26 cellular contexts compared by ENCODE assay signal in the genomic region with DNA sequence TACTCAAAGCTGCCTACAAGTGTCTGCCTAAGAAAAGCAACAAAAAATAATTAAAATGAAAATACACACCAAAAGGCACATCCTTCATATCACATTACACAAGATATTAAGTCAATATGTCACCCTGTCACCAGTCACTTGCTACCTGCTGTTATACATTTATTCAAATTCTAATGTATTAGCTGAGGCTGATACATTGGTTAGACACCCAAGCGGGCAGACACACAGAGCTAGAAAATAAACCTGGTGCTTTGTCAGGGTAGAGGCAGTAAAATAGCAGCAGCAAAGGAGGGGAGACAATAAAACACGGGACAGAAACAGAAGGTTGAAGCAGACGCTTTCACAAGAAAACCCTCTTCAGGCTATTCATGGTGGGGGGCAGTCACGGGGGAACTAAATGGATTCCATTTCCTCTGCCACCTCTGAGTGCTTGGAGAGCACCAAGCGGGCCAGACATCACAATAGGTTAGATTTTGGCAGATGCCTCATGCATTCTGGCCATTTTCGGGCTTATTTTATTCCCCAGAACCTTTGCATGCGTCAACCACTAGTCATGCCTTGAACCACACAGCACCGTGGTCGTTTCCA.
A peak's percentile ranks its signal among the peaks of the same experiment; 100 is the strongest.
DNase-seq lines count a peak whose midpoint lies in the region; TF ChIP-seq lines count a peak whose summit lies in the region.
"Had no signal": no experiment of that assay in that cellular context is flagged by ENCODE, and none has a peak within 500 bp of the region (broad histone marks: within the 10 kb centered on the region; RNA-seq: fewer than 3 reads in every experiment).

No MANE protein-coding gene starts in this region.

- no peaks in the 10 kb centered on the region for H4K20me1 ChIP-seq in neural cell (ENCODE audit: insufficient read depth)

- DNase-seq in DMS 273 (lab: John Stamatoyannopoulos, UW; ENCODE audit: unreplicated experiment), result peak; percentile 8
- DNase-seq in DMS 273 treated with DMSO at 0.1 percent for 48 hours (lab: John Stamatoyannopoulos, UW), result no peak
- peak; percentile 77 for DNase-seq in NCI-H146 treated with DMSO at 0.1 percent for 48 hours (lab: John Stamatoyannopoulos, UW; ENCODE audit: unreplicated experiment)
- peak; percentile 69 for DNase-seq in cerebellar cortex (ENCODE audit: low spot score)
- DNase-seq in NOMO-1 treated with DMSO at 0.1 percent for 48 hours (lab: John Stamatoyannopoulos, UW; ENCODE audit: unreplicated experiment), result no peak
- no peak for DNase-seq in stimulated activated CD4-positive, alpha-beta T cell treated with anti-CD3 and anti-CD28 coated beads, Interleukin-12 subunit alpha, Interleukin-12 subunit beta, amount 100 ng/mL, for 4 hours
- no peak for DNase-seq in erythroblast (lab: John Stamatoyannopoulos, UW)
- DNase-seq: activated CD4-positive, alpha-beta T cell treated with anti-CD3 and anti-CD28 coated beads for 36 hours; activated effector memory CD4-positive, alpha-beta T cell treated with Interleukin-2 at 50 U/mL for 16 hours; activated T-cell treated with anti-CD3 and anti-CD28 coated beads for 4 hours; anterior cingulate cortex; CD4-positive, CD25-positive, alpha-beta regulatory T cell; cortex of kidney; effector memory CD8-positive, alpha-beta T cell; EL; esophagus squamous epithelium; IMR-90; NCI-H345; psoas muscle; SHP77; sigmoid colon; stimulated activated CD4-positive, alpha-beta T cell treated with anti-CD3 and anti-CD28 coated beads, Interleukin-4, amount 100 ng/mL, for 4 hours; upper lobe of right lung had no signal

- peak overlapping the region; percentile 6 for H2AFZ ChIP-seq in neural cell (ENCODE audit: low read depth, low read length)
- H2AFZ ChIP-seq: hepatocyte had no signal

- no peak for TF ChIP-seq POLR2A in erythroblast (IDR thresholded peaks at IDR 0.05; ENCODE audit: low read length)

- H3K9me3 ChIP-seq in neural cell (ENCODE audit: low read length), result no peaks in the 10 kb centered on the region
- H3K9me3 ChIP-seq: esophagus squamous epithelium, psoas muscle, sigmoid colon, upper lobe of right lung had no signal

- peak overlapping the region; percentile 34 for H3K4me3 ChIP-seq in neural cell (ENCODE audit: low read length)
- H3K4me3 ChIP-seq: esophagus squamous epithelium, hepatocyte, psoas muscle, sigmoid colon, upper lobe of right lung had no signal

- no peaks in the 10 kb centered on the region for H3F3A ChIP-seq in neural cell (ENCODE audit: insufficient read depth, low read length, poor library complexity, severe bottlenecking)

- no peak overlapping the region for H3K27ac ChIP-seq in neural cell (ENCODE audit: low read length)
- H3K27ac ChIP-seq: 22Rv1, esophagus squamous epithelium, hepatocyte, psoas muscle, sigmoid colon, upper lobe of right lung had no signal

- H3K79me2 ChIP-seq in neural cell (replicated peaks; ENCODE audit: insufficient read depth, low read length), result no peaks in the 10 kb centered on the region
- H3K79me2 ChIP-seq: hepatocyte had no signal

- TF ChIP-seq RAD21 in neural cell (conservative IDR thresholded peaks at IDR 0.05), result no peak

- no peaks in the 10 kb centered on the region for H3K36me3 ChIP-seq in neural cell (ENCODE audit: insufficient read depth, low read length)
- H3K36me3 ChIP-seq: esophagus squamous epithelium, sigmoid colon, upper lobe of right lung had no signal

- no peak for TF ChIP-seq CTCF in neural cell (IDR thresholded peaks at IDR 0.05; ENCODE audit: poor library complexity, severe bottlenecking)

- H3K27me3 ChIP-seq in neural cell (ENCODE audit: insufficient read depth, low read depth, low read length), result no peaks in the 10 kb centered on the region
- H3K27me3 ChIP-seq: esophagus squamous epithelium, sigmoid colon, upper lobe of right lung had no signal

- TF ChIP-seq EP300 in neural cell (conservative IDR thresholded peaks at IDR 0.05; ENCODE audit: poor library complexity, severe bottlenecking), result peak; percentile 73

- H3K4me2 ChIP-seq in neural cell (ENCODE audit: low read length), result peak overlapping the region; percentile 43
- H3K4me2 ChIP-seq: hepatocyte had no signal

- H3K9me2 ChIP-seq in neural cell (ENCODE audit: insufficient read depth, low read length), result no peaks in the 10 kb centered on the region

- no peak overlapping the region for H3K9ac ChIP-seq in neural cell (ENCODE audit: low read length)

TF ChIP-seq in neural cell, 6 proteins besides CTCF, POLR2A, EP300 and RAD21:
- TF ChIP-seq, protein P1, sequence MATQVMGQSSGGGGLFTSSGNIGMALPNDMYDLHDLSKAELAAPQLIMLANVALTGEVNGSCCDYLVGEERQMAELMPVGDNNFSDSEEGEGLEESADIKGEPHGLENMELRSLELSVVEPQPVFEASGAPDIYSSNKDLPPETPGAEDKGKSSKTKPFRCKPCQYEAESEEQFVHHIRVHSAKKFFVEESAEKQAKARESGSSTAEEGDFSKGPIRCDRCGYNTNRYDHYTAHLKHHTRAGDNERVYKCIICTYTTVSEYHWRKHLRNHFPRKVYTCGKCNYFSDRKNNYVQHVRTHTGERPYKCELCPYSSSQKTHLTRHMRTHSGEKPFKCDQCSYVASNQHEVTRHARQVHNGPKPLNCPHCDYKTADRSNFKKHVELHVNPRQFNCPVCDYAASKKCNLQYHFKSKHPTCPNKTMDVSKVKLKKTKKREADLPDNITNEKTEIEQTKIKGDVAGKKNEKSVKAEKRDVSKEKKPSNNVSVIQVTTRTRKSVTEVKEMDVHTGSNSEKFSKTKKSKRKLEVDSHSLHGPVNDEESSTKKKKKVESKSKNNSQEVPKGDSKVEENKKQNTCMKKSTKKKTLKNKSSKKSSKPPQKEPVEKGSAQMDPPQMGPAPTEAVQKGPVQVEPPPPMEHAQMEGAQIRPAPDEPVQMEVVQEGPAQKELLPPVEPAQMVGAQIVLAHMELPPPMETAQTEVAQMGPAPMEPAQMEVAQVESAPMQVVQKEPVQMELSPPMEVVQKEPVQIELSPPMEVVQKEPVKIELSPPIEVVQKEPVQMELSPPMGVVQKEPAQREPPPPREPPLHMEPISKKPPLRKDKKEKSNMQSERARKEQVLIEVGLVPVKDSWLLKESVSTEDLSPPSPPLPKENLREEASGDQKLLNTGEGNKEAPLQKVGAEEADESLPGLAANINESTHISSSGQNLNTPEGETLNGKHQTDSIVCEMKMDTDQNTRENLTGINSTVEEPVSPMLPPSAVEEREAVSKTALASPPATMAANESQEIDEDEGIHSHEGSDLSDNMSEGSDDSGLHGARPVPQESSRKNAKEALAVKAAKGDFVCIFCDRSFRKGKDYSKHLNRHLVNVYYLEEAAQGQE (IDR thresholded peaks at IDR 0.05; ENCODE audit: borderline replicate concordance), result no peak
- TF ChIP-seq POLR2AphosphoS5 (IDR thresholded peaks at IDR 0.05), result peak; percentile 66
- TF ChIP-seq EZH2 (IDR thresholded peaks at IDR 0.05; ENCODE audit: borderline replicate concordance, insufficient read depth, low read length, poor library complexity, severe bottlenecking), result no peak
- no peak for TF ChIP-seq SMC3 (conservative IDR thresholded peaks at IDR 0.05; ENCODE audit: poor library complexity)
- no peak for TF ChIP-seq TAF1 (IDR thresholded peaks at IDR 0.05; ENCODE audit: low read depth)
- no peak for TF ChIP-seq MXI1 (conservative IDR thresholded peaks at IDR 0.05; ENCODE audit: poor library complexity, severe bottlenecking)
TF ChIP-seq in neural cell: peak in this region for 1.

Comparison
In these comparisons a context has a peak if more than half of its experiments do, and no peak if none do; other contexts are left out.
1. DNase-seq: peak in DMS 273 (single experiment), NCI-H146 treated with DMSO at 0.1 percent for 48 hours (single experiment) and cerebellar cortex (single experiment); none in DMS 273 treated with DMSO at 0.1 percent for 48 hours (single experiment), NOMO-1 treated with DMSO at 0.1 percent for 48 hours (single experiment), stimulated activated CD4-positive, alpha-beta T cell treated with anti-CD3 and anti-CD28 coated beads, Interleukin-12 subunit alpha, Interleukin-12 subunit beta, amount 100 ng/mL, for 4 hours (single experiment) and erythroblast (0 of 2).